18 cellular contexts compared by ENCODE assay signal in genomic region chr3:190044142-190044541, GRCh38.
A peak's percentile ranks its signal among the peaks of the same experiment; 100 is the strongest.
DNase-seq lines count a peak whose midpoint lies in the region; ATAC-seq and TF ChIP-seq lines count a peak whose summit lies in the region.
"Had no signal": no experiment of that assay in that cellular context is flagged by ENCODE, and none has a peak within 500 bp of the region (broad histone marks: within the 10 kb centered on the region; RNA-seq: fewer than 3 reads in every experiment).

No MANE protein-coding gene starts in this region.

- H3K14ac ChIP-seq in neuronal stem cell (ENCODE audit: low read length) = no peak overlapping the region

- H3K4me2 ChIP-seq in neuronal stem cell (ENCODE audit: insufficient read depth, low read length, poor library complexity, severe bottlenecking) (no peak overlapping the region), Karpas-422 (ENCODE audit: low read depth, low read length, poor library complexity, severe bottlenecking) (no peak overlapping the region)
- H3K4me2 ChIP-seq: smooth muscle cell had no signal

- H3K79me2 ChIP-seq in Karpas-422 (ENCODE audit: low read length) = no peaks in the 10 kb centered on the region

- no peak overlapping the region for H2BK5ac ChIP-seq in neuronal stem cell (ENCODE audit: low read length)

- H3K79me1 ChIP-seq in neuronal stem cell (ENCODE audit: low read depth, low read length) = no peaks in the 10 kb centered on the region

- H2BK15ac ChIP-seq in neuronal stem cell (ENCODE audit: low read length) = no peak overlapping the region

- H3K9me3 ChIP-seq in cardiac muscle cell (ENCODE audit: low read depth) (no peaks in the 10 kb centered on the region), neuronal stem cell (replicated peaks in 1 of 2; ENCODE audit: control insufficient read depth in 2 of 2, insufficient read depth in 1 of 2, low read depth in 1 of 2, low read length in 2 of 2) (no peaks in the 10 kb centered on the region), Karpas-422 (ENCODE audit: low read length) (no peaks in the 10 kb centered on the region)
- H3K9me3 ChIP-seq: ascending aorta had no signal

- TF ChIP-seq CTCF in cardiac muscle cell (IDR thresholded peaks at IDR 0.05; ENCODE audit: low read depth, low read length) = no peak
- no peak for TF ChIP-seq CTCF in astrocyte of the spinal cord (IDR thresholded peaks at IDR 0.05; ENCODE audit: low read depth, low read length)
- no peak for TF ChIP-seq CTCF in kidney epithelial cell (IDR thresholded peaks at IDR 0.05; ENCODE audit: insufficient read depth, low read length, poor library complexity, severe bottlenecking)

- no CpG with 5 or more reads among the region's 4 CpGs for WGBS in neuronal stem cell (ENCODE audit: extremely low coverage in 2 of 2, insufficient read length in 2 of 2, insufficient replicate concordance in 1 of 2), 2 donors

- H2BK120ac ChIP-seq in neuronal stem cell (ENCODE audit: low read depth, low read length) = no peak overlapping the region

- peak overlapping the region; percentile 27 for H3K27ac ChIP-seq in cardiac muscle cell
- no peak overlapping the region for H3K27ac ChIP-seq in neuronal stem cell (replicated peaks; ENCODE audit: low read length)
- H3K27ac ChIP-seq in Karpas-422 (ENCODE audit: low read length) = no peak overlapping the region
- H3K27ac ChIP-seq: ascending aorta, HL-60, WERI-Rb-1 had no signal

- H4K91ac ChIP-seq in neuronal stem cell (ENCODE audit: low read depth, low read length, poor library complexity) = no peak overlapping the region

- no peak overlapping the region for H3K4me3 ChIP-seq in cardiac muscle cell
- no peak overlapping the region for H3K4me3 ChIP-seq in astrocyte of the spinal cord (ENCODE audit: low read depth, low read length)
- H3K4me3 ChIP-seq in kidney epithelial cell (ENCODE audit: low read depth, low read length) = no peak overlapping the region
- H3K4me3 ChIP-seq in neuronal stem cell (ENCODE audit: low read length in 2 of 2) = no peak overlapping the region
- no peak overlapping the region for H3K4me3 ChIP-seq in Karpas-422 (ENCODE audit: low read length)
- H3K4me3 ChIP-seq: ascending aorta, smooth muscle cell had no signal

- no peak overlapping the region for H2AK5ac ChIP-seq in neuronal stem cell (ENCODE audit: low read depth, low read length)

- H3K9ac ChIP-seq in neuronal stem cell (ENCODE audit: low read depth, low read length, poor library complexity) (no peak overlapping the region), Karpas-422 (ENCODE audit: low read length) (no peak overlapping the region)

- H3K36me3 ChIP-seq in cardiac muscle cell (no peaks in the 10 kb centered on the region), kidney epithelial cell (ENCODE audit: control insufficient read depth, insufficient read depth, low read length) (no peaks in the 10 kb centered on the region), neuronal stem cell (replicated peaks in 1 of 2; ENCODE audit: control insufficient read depth in 2 of 2, insufficient read depth in 2 of 2, low read length in 2 of 2) (no peaks in the 10 kb centered on the region), Karpas-422 (ENCODE audit: insufficient read depth, low read length) (no peaks in the 10 kb centered on the region)
- H3K36me3 ChIP-seq: ascending aorta, WERI-Rb-1 had no signal

- ATAC-seq in left ventricle myocardium superior = no peak
- no peak for ATAC-seq in HG02840 (IDR thresholded peaks at IDR 0.05; ENCODE audit: low FRiP score, unreplicated experiment)
- ATAC-seq: effector memory CD8-positive, alpha-beta T cell; naive thymus-derived CD4-positive, alpha-beta T cell had no signal

- no peak overlapping the region for H3K23ac ChIP-seq in neuronal stem cell (ENCODE audit: low read depth, low read length, poor library complexity)

- intact Hi-C loops in left ventricle myocardium superior (cut with micrococcal nuclease) = no loop called here

- in situ Hi-C loops in astrocyte of the spinal cord (cut with HindIII; ENCODE audit: low sequenced_read_pairs) = no loop called here

- no peaks in the 10 kb centered on the region for H3K9me2 ChIP-seq in Karpas-422 (replicated peaks; ENCODE audit: insufficient read depth, low read length)

- no peak overlapping the region for H2BK12ac ChIP-seq in neuronal stem cell (ENCODE audit: low read length)

- no peak for DNase-seq in cardiac muscle cell (ENCODE audit: low read depth in 1 of 2, low spot score in 1 of 2)
- no peak for DNase-seq in left ventricle myocardium superior
- peak; percentile 42 for DNase-seq in astrocyte of the spinal cord (ENCODE audit: low read depth, low spot score)
- peak; percentile 42 for DNase-seq in kidney epithelial cell (ENCODE audit: low read depth)
- DNase-seq in NCI-H526 (lab: John Stamatoyannopoulos, UW) = no peak
- DNase-seq in neuronal stem cell (ENCODE audit: low spot score) = no peak
- DNase-seq in Karpas-422 = no peak
- DNase-seq: activated T-cell treated with anti-CD3 and anti-CD28 coated beads, Interleukin-2, amount 50 U/mL, for 24 hours; DMS153; effector memory CD8-positive, alpha-beta T cell; naive thymus-derived CD4-positive, alpha-beta T cell; NCI-H526 treated with DMSO at 0.1 percent for 48 hours; SHP77 treated with DMSO at 0.1 percent for 48 hours; WERI-Rb-1 had no signal

- H3K27me3 ChIP-seq in cardiac muscle cell (no peaks in the 10 kb centered on the region), kidney epithelial cell (ENCODE audit: control insufficient read depth, insufficient read depth, low read length) (no peaks in the 10 kb centered on the region), neuronal stem cell (ENCODE audit: control insufficient read depth in 3 of 3, insufficient read depth in 3 of 3, low read depth in 1 of 3, low read length in 3 of 3) (no peaks in the 10 kb centered on the region), Karpas-422 (ENCODE audit: low read length) (no peaks in the 10 kb centered on the region)
- H3K27me3 ChIP-seq: ascending aorta had no signal

- no peak overlapping the region for H3K18ac ChIP-seq in neuronal stem cell (ENCODE audit: low read length)

- H4K8ac ChIP-seq in neuronal stem cell (ENCODE audit: low read depth, low read length) = no peak overlapping the region

- H3K4me1 ChIP-seq in cardiac muscle cell (ENCODE audit: low read depth) = peaks cover 30% of the 10 kb centered on the region
- H3K4me1 ChIP-seq in neuronal stem cell (ENCODE audit: control insufficient read depth in 2 of 2, insufficient read depth in 1 of 2, low read depth in 1 of 2, low read length in 2 of 2) = peaks cover 5 to 6% of the 10 kb centered on the region in 2 donors
- no peaks in the 10 kb centered on the region for H3K4me1 ChIP-seq in Karpas-422 (ENCODE audit: low read length)
- H3K4me1 ChIP-seq: ascending aorta had no signal

- no peak overlapping the region for H2AFZ ChIP-seq in neuronal stem cell (ENCODE audit: low read length)
- H2AFZ ChIP-seq in Karpas-422 (ENCODE audit: low read length) = no peak overlapping the region

- no peaks in the 10 kb centered on the region for H4K20me1 ChIP-seq in Karpas-422 (ENCODE audit: insufficient read depth, low read depth, low read length)

- H3K4ac ChIP-seq in neuronal stem cell (ENCODE audit: low read length) = no peak overlapping the region

Comparison
In these comparisons a context has a peak if more than half of its experiments do, and no peak if none do; other contexts are left out.
1. DNase-seq: peak in astrocyte of the spinal cord (single experiment) and kidney epithelial cell (single experiment); none in cardiac muscle cell (0 of 2), left ventricle myocardium superior (single experiment), NCI-H526 (0 of 2), neuronal stem cell (single experiment) and Karpas-422 (single experiment).